ENCODE assay signal across 8 cellular contexts in the genomic region with DNA sequence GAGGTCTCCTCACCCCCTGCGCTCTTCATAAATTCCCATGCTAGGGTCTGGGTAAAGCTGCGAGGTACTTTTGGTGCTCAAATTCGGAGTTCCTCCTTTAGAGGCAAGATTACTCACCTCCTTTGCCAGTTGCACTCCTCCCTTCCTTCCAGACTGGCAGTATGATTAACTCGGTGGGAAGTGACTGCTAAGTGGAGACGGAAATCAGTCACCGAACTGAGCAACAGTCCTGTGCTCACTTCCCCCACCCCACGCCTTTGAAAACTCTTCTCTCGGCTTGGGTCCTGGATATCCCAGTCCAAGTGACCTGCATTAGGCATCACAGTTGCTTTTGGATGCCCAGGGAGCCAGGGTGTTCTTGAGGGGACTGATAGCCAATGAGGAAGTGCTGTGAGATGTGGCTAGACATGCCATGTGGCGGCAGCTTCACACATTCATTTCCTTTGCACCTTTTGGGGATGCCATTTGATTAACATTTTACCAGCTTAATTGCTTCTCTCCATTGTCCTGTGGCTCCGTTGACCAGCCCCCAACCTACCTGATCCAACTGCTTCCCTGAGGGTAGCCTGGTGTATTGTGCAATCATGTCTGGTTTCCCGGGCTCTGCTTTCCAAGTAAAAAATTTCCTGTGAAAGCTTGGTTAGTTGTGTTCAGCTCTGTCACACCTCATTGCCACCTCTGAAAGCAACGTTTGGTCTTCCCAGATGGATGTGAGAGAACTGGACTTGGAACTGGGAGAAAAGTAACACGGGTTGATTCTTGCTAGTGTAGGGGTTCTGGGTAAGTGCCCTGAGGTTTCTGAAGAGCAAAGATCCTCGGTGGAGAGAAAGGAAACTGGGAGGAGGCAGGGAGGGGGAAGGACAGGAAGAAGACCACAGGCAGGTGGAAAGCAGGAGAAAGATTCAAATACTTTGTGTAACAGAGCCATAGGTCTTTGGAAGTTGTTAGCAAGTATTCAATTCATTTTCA. TPM values are rescaled to one million over a fixed set of nuclear protein-coding genes. Genes with fewer than 3 reads are reported as not detected.
DNase-seq lines count a peak whose midpoint lies in the region; ATAC-seq and TF ChIP-seq lines count a peak whose summit lies in the region.

No MANE protein-coding gene starts in this region.

- ATAC-seq in GM21515 (IDR thresholded peaks at IDR 0.05; ENCODE audit: unreplicated experiment) (peak; percentile 19), heart left ventricle (peak; percentile 52 to 82 (median 74))

- H3K4me1 ChIP-seq in HUES48 (ENCODE audit: control insufficient read depth, insufficient read depth, low read length) = no peaks in the 10 kb centered on the region; the same call in 1 of the 2 replicates
- peaks cover 0 to 41% (median 13%) of the 10 kb centered on the region in 12 donors for H3K4me1 ChIP-seq in heart left ventricle
- no peaks in the 10 kb centered on the region for H3K4me1 ChIP-seq in prostate gland (replicated peaks)

- TF ChIP-seq POLR2A in heart left ventricle (IDR thresholded peaks at IDR 0.05) = no peak
- TF ChIP-seq POLR2A in prostate gland (IDR thresholded peaks at IDR 0.05) = no peak

- H3K9ac ChIP-seq in HUES48 (ENCODE audit: low read depth, low read length) = peak overlapping the region; percentile 76

- peak overlapping the region; percentile 71 for H3K27ac ChIP-seq in HUES48 (ENCODE audit: low read depth, low read length)
- peak overlapping the region; percentile 78 to 97 (median 89) for H3K27ac ChIP-seq in heart left ventricle
- H3K27ac ChIP-seq in prostate gland = peak overlapping the region; percentile 79 to 91

- H3K27me3 ChIP-seq in HUES48 (ENCODE audit: control insufficient read depth, insufficient read depth, low read length) = no peaks in the 10 kb centered on the region
- no peaks in the 10 kb centered on the region for H3K27me3 ChIP-seq in heart left ventricle
- H3K27me3 ChIP-seq in prostate gland (replicated peaks; ENCODE audit: insufficient read depth) = no peaks in the 10 kb centered on the region

- TF ChIP-seq CTCF in heart left ventricle (IDR thresholded peaks at IDR 0.05) = no peak
- no peak for TF ChIP-seq CTCF in prostate gland (IDR thresholded peaks at IDR 0.05)

- 3 to 5% (median 4%) methylated on average over 14 of the region's 14 CpGs for WGBS in heart left ventricle, 4 donors
- 3% methylated on average over 14 of the region's 14 CpGs for WGBS in prostate gland

- H3K9me3 ChIP-seq in HUES48 (ENCODE audit: control insufficient read depth, insufficient read depth, low read length) (no peaks in the 10 kb centered on the region), heart left ventricle (no peaks in the 10 kb centered on the region), prostate gland (no peaks in the 10 kb centered on the region)

- in situ Hi-C loops in SK-MEL-5 (cut with HindIII; ENCODE audit: low pct_unique_long_range_greater_than_20kb, low sequenced_read_pairs) = no loop called here

- H3K4me3 ChIP-seq in HUES48 (ENCODE audit: low read depth, low read length) (peak overlapping the region; percentile 88), heart left ventricle (peak overlapping the region; percentile 61 to 91 (median 80)), prostate gland (peak overlapping the region; percentile 57 to 67)

- DNase-seq in DMS79 (lab: John Stamatoyannopoulos, UW) (peak; percentile 36), SK-MEL-5 (ENCODE audit: low read depth, low spot score) (peak; percentile 19), heart left ventricle (peak in 4 of 5 donors; percentile 13 to 63 (median 49)), prostate gland (ENCODE audit: low spot score) (no peak), NCI-H1436 (lab: John Stamatoyannopoulos, UW) (no peak)
- peak; percentile 40 for DNase-seq in activated naive CD8-positive, alpha-beta T cell treated with anti-CD3 and anti-CD28 coated beads, Interleukin-2, amount 50 U/mL, for 16 hours (ENCODE audit: low read depth, low spot score)

- intact Hi-C loops in heart left ventricle (cut with DNase I) = loop anchor here in 4 of 10 donors (1.0 to 10.0 kb wide), 5 partner anchors 137 to 635 kb away; partner anchors contain the start of genes ANG (in 1 of the 4), RNASE4 (in 1 of the 4) and TMEM253 (in 1 of the 4)
- intact Hi-C loops in prostate gland (cut with DNase I) = loop anchor here (10.0 kb wide), 1 partner anchor 505 kb away; no protein-coding TSS in a partner anchor

- H3K36me3 ChIP-seq in HUES48 (ENCODE audit: control insufficient read depth, insufficient read depth, low read length) (peaks cover 34% of the 10 kb centered on the region), heart left ventricle (peaks cover 0 to 34% (median 17%) of the 10 kb centered on the region in 9 donors), prostate gland (no peaks in the 10 kb centered on the region)

RNA-seq across cellular contexts. Expression of gene PNP, which starts 1.0 kb away (rescaled TPM):
- total RNA-seq in SK-MEL-5 (2014; rRNA removed; shearing (Covaris generic)) = 26.5 and 29.5 TPM in 2 replicates
- polyA plus RNA-seq in SK-MEL-5 (2015; cell fraction: cytosol; rRNA removed) = 22.3 and 22.5 TPM in 2 replicates
- 26.0 and 51.5 TPM in 2 replicates for polyA plus RNA-seq in SK-MEL-5 (2015; cell fraction: nucleus; rRNA removed)
- total RNA-seq in heart left ventricle (10 to 100 TPM in 6 of 9 donors, 1 to 10 TPM in 3; 4.2 to 38.5 (median 10.5) TPM), prostate gland (10 to 100 TPM; 14.2 to 20.3 TPM)
- 10 to 100 TPM in 1 of 2 donors, 1 to 10 TPM in 1; 5.9 to 29.8 TPM for polyA plus RNA-seq in heart left ventricle

RNA-seq across cellular contexts. Expression of gene PIP4P1, which starts 8.9 kb away (rescaled TPM):
- total RNA-seq in SK-MEL-5 (2014; rRNA removed; shearing (Covaris generic)) = 22.9 and 25.8 TPM in 2 replicates
- 39.8 and 43.1 TPM in 2 replicates for polyA plus RNA-seq in SK-MEL-5 (2015; cell fraction: cytosol; rRNA removed)
- 79.1 and 99.4 TPM in 2 replicates for polyA plus RNA-seq in SK-MEL-5 (2015; cell fraction: nucleus; rRNA removed)
- total RNA-seq in heart left ventricle = 10 to 100 TPM; 12.3 to 25.3 (median 18.0) TPM
- 10 to 100 TPM; 13.9 to 39.8 TPM for polyA plus RNA-seq in heart left ventricle
- 10 to 100 TPM; 24.8 to 37.8 TPM for total RNA-seq in prostate gland

RNA-seq across cellular contexts. Expression of gene APEX1, which starts 15.1 kb away (rescaled TPM):
- total RNA-seq in SK-MEL-5 (2014; rRNA removed; shearing (Covaris generic)) = 62.6 and 85.9 TPM in 2 replicates
- polyA plus RNA-seq in SK-MEL-5 (2015; cell fraction: cytosol; rRNA removed) = 243 and 295 TPM in 2 replicates
- polyA plus RNA-seq in SK-MEL-5 (2015; cell fraction: nucleus; rRNA removed) = 277 and 288 TPM in 2 replicates
- total RNA-seq in heart left ventricle (10 to 100 TPM; 60.4 to 92.6 (median 76.4) TPM), prostate gland (100 to 1,000 TPM; 113 to 178 TPM)
- polyA plus RNA-seq in heart left ventricle = 100 to 1,000 TPM in 1 of 2 donors, 10 to 100 TPM in 1; 47.9 to 109 TPM

RNA-seq across cellular contexts. Expression of gene OSGEP, which starts 15.6 kb away (rescaled TPM):
- 10.6 and 15.9 TPM in 2 replicates for total RNA-seq in SK-MEL-5 (2014; rRNA removed; shearing (Covaris generic))
- 10.2 and 21.5 TPM in 2 replicates for polyA plus RNA-seq in SK-MEL-5 (2015; cell fraction: cytosol; rRNA removed)
- 94.0 and 94.2 TPM in 2 replicates for polyA plus RNA-seq in SK-MEL-5 (2015; cell fraction: nucleus; rRNA removed)
- 10 to 100 TPM; 16.1 to 40.9 (median 18.5) TPM for total RNA-seq in heart left ventricle
- polyA plus RNA-seq in heart left ventricle = 10 to 100 TPM; 21.6 to 30.0 TPM
- 10 to 100 TPM; 54.2 to 71.7 TPM for total RNA-seq in prostate gland

RNA-seq across cellular contexts. Expression of gene KLHL33, which starts 34.2 kb away (rescaled TPM):
- not detected in 2 replicates for total RNA-seq in SK-MEL-5 (2014; rRNA removed; shearing (Covaris generic))
- polyA plus RNA-seq in SK-MEL-5 (2015; cell fraction: cytosol; rRNA removed) = not detected in 2 replicates
- not detected in 2 replicates for polyA plus RNA-seq in SK-MEL-5 (2015; cell fraction: nucleus; rRNA removed)
- total RNA-seq in heart left ventricle (under 1 TPM; 0.07 to 1.00 (median 0.58) TPM), prostate gland (1 to 10 TPM in 1 of 2 donors, under 1 TPM in 1; 0.77 to 1.7 TPM)
- under 1 TPM; 0.25 to 0.61 TPM for polyA plus RNA-seq in heart left ventricle

Comparison
In these comparisons a context has a peak if more than half of its experiments do, and no peak if none do; other contexts are left out.
1. DNase-seq: peak in DMS79 (single experiment), SK-MEL-5 (single experiment), activated naive CD8-positive, alpha-beta T cell treated with anti-CD3 and anti-CD28 coated beads, Interleukin-2, amount 50 U/mL, for 16 hours (single experiment) and heart left ventricle (4 of 5); none in prostate gland (single experiment) and NCI-H1436 (single experiment).
2. Peak in every context shown above with its lines, with median percentiles within 50 percentile points of each other: H3K27ac ChIP-seq and H3K4me3 ChIP-seq.